Comparison of ENCODE assay signal across 23 cellular contexts in the genomic region with DNA sequence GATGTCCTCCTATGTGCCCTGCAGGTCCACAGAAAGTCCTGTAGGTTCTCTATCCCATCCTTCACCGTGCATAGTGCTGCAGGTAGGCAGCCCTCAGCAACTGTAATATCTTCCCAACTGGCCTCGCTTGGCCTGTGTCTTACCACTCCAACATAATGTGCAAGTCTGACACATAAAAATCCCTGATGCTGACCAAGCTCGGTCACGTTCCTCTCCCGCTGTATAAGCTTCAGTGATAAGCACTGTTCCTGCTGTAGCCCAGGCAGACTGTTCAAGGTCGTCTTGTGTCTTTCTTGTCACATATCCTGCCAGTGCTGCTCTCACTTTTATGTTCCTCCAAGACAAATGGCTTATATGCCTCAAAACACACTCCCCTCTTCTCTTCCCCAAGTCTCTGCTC. TPM values are rescaled to one million over a fixed set of nuclear protein-coding genes. Genes with fewer than 3 reads are reported as not detected.
"Had no signal": no experiment of that assay in that cellular context is flagged by ENCODE, and none has a peak within 500 bp of the region (broad histone marks: within the 10 kb centered on the region; RNA-seq: fewer than 3 reads in every experiment).

No MANE protein-coding gene starts in this region.

- H3K27me3 Mint-ChIP-seq: naive thymus-derived CD8-positive, alpha-beta T cell had no signal

- DNase-seq: activated CD4-positive, alpha-beta memory T cell treated with anti-CD3 and anti-CD28 coated beads, Interleukin-2, amount 10 ng/mL, durations not matched to agents 7 days and 5 days; activated CD4-positive, alpha-beta T cell treated with anti-CD3 and anti-CD28 coated beads for 36 hours; activated effector memory CD4-positive, alpha-beta T cell treated with Interleukin-2 at 50 U/mL for 16 hours; activated naive CD4-positive, alpha-beta T cell treated with anti-CD3 and anti-CD28 coated beads, Interleukin-2, amount 10 ng/mL, durations not matched to agents 7 days and 5 days; activated T-cell treated with anti-CD3 and anti-CD28 coated beads, Interleukin-2, amount 50 U/mL, for 4 hours; caudate nucleus; dorsolateral prefrontal cortex; endodermal cell; gastrocnemius medialis; head of caudate nucleus; immature natural killer cell; kidney glomerular epithelial cell; mesendoderm; naive thymus-derived CD8-positive, alpha-beta T cell; posterior cingulate gyrus; stimulated activated naive CD4-positive, alpha-beta T cell treated with Interleukin-2 at 50 U/mL for 16 hours; substantia nigra; transverse colon had no signal

- H3K9me3 Mint-ChIP-seq: activated CD4-positive, alpha-beta memory T cell treated with anti-CD3 and anti-CD28 coated beads, Interleukin-2, amount 10 ng/mL, durations not matched to agents 7 days and 5 days; activated naive CD4-positive, alpha-beta T cell treated with anti-CD3 and anti-CD28 coated beads, Interleukin-2, amount 10 ng/mL, durations not matched to agents 7 days and 5 days had no signal

- H3K4me3 ChIP-seq: dorsolateral prefrontal cortex, gastrocnemius medialis, SK-N-MC, transverse colon, vagina had no signal

- FAIRE-seq: colon, TTC549 had no signal

- H3K9me3 ChIP-seq: gastrocnemius medialis, transverse colon, vagina had no signal

- H3K36me3 ChIP-seq: gastrocnemius medialis, transverse colon, vagina had no signal

- H3K27ac ChIP-seq: dorsolateral prefrontal cortex, gastrocnemius medialis, SK-N-MC, transverse colon, vagina had no signal

- H3K27ac Mint-ChIP-seq: activated CD4-positive, alpha-beta memory T cell treated with anti-CD3 and anti-CD28 coated beads, Interleukin-2, amount 10 ng/mL, durations not matched to agents 7 days and 5 days; activated CD4-positive, alpha-beta T cell treated with anti-CD3 and anti-CD28 coated beads for 36 hours; activated naive CD4-positive, alpha-beta T cell treated with anti-CD3 and anti-CD28 coated beads, Interleukin-2, amount 10 ng/mL, durations not matched to agents 7 days and 5 days; endodermal cell; immature natural killer cell; WTC11 had no signal

- H3K36me3 Mint-ChIP-seq: activated naive CD4-positive, alpha-beta T cell treated with anti-CD3 and anti-CD28 coated beads, Interleukin-2, amount 10 ng/mL, durations not matched to agents 7 days and 5 days; immature natural killer cell had no signal

- H3K4me3 Mint-ChIP-seq: activated CD4-positive, alpha-beta memory T cell treated with anti-CD3 and anti-CD28 coated beads, Interleukin-2, amount 10 ng/mL, durations not matched to agents 7 days and 5 days; activated CD4-positive, alpha-beta T cell treated with anti-CD3 and anti-CD28 coated beads for 36 hours; activated naive CD4-positive, alpha-beta T cell treated with anti-CD3 and anti-CD28 coated beads, Interleukin-2, amount 10 ng/mL, durations not matched to agents 7 days and 5 days; activated T-cell treated with anti-CD3 and anti-CD28 coated beads, Interleukin-2, amount 50 U/mL, for 4 hours; endodermal cell; immature natural killer cell; naive thymus-derived CD8-positive, alpha-beta T cell; WTC11 had no signal

- H3K27me3 ChIP-seq: dorsolateral prefrontal cortex, gastrocnemius medialis, transverse colon, vagina had no signal

RNA-seq across cellular contexts. Expression of gene KCNE1, which starts 19.4 kb away (rescaled TPM):
- polyA plus RNA-seq: immature natural killer cell; naive thymus-derived CD8-positive, alpha-beta T cell had no signal
